ENCODE assay signal across 1 cellular context in the genomic region with DNA sequence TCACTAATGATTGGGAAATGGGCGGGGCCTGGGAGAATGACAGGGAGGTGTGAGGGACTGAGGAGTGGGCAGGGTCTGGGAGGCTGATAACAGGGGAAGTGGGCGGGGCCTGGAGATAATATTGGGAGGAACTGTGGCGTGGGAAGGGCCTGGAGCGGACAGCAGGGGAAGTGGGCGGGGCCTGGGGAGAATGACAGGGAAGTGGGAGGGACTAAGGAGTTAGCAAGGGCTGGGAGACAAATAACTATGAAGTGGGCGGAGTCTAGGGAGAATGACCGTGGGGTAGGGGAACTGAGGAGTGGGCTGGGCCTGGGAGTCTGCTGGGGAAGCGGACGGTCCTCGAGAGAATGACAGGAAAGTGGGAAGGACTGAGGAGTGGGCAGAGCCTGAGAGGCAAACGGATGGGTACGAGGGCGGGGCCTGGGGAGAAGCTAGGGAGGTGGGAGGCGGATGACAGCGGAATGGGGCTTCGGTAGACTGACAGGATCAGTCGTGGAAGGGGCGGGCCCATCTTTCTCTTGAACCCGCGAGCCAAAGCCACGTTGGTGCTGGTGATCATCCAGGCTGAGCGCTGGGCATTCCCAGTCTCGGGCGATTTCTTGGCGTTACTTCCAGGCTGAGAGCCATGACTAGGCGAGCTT.
TF ChIP-seq lines count a peak whose summit lies in the region.

No MANE protein-coding gene starts in this region.

TF ChIP-seq in WTC11, 78 proteins besides CTCF, POLR2A, EP300 and RAD21:
- TF ChIP-seq NFE2L1 (CRISPR knock-in tag; IDR thresholded peaks at IDR 0.05) (no peak), SP1 (CRISPR knock-in tag; conservative IDR thresholded peaks at IDR 0.05) (peak; percentile 74)
